8 cellular contexts compared by ENCODE assay signal in genomic region chr17:47099987-47100711, GRCh38.
A peak's percentile ranks its signal among the peaks of the same experiment; 100 is the strongest.
DNase-seq lines count a peak whose midpoint lies in the region; ATAC-seq and TF ChIP-seq lines count a peak whose summit lies in the region.

No MANE protein-coding gene starts in this region.

- no peaks in the 10 kb centered on the region for H3K36me3 ChIP-seq in prostate gland
- H3K36me3 ChIP-seq in urinary bladder (ENCODE audit: insufficient read depth): no peaks in the 10 kb centered on the region

- intact Hi-C loops in left ventricle myocardium superior (cut with micrococcal nuclease): no loop called here
- intact Hi-C loops in prostate gland (cut with DNase I): no loop called here

- H3K9me3 ChIP-seq in prostate gland: no peaks in the 10 kb centered on the region

- peak in 2 of 4 experiments; percentile 35 to 41 for TF ChIP-seq CTCF in prostate gland (IDR thresholded peaks at IDR 0.05)

- peak; percentile 79 for TF ChIP-seq POLR2A in GM15510 (IDR thresholded peaks at IDR 0.05; ENCODE audit: borderline replicate concordance, extremely low read depth, insufficient read length)
- TF ChIP-seq POLR2A in prostate gland (IDR thresholded peaks at IDR 0.05): peak; percentile 71

- H3K4me1 ChIP-seq in prostate gland (replicated peaks): no peaks in the 10 kb centered on the region
- H3K4me1 ChIP-seq in urinary bladder (ENCODE audit: insufficient read depth): no peaks in the 10 kb centered on the region

- H3K4me3 ChIP-seq in prostate gland (peak overlapping the region; percentile 96 to 98), urinary bladder (ENCODE audit: low read depth, low read length) (peak overlapping the region; percentile 91)

- ATAC-seq in HG02884 (IDR thresholded peaks at IDR 0.05; ENCODE audit: unreplicated experiment): peak; percentile 97
- ATAC-seq in left ventricle myocardium superior: peak; percentile 100

- peak overlapping the region; percentile 73 to 76 for H3K27ac ChIP-seq in prostate gland
- H3K27ac ChIP-seq in urinary bladder (ENCODE audit: low read depth): no peak overlapping the region

- DNase-seq in NCI-H146 treated with DMSO at 0.1 percent for 48 hours (lab: John Stamatoyannopoulos, UW; ENCODE audit: unreplicated experiment) (peak; percentile 89), T-helper 1 cell (peak; percentile 72 to 90 (median 81)), amygdala (lab: John Stamatoyannopoulos, UW) (peak; percentile 24 to 95 (median 85)), left ventricle myocardium superior (peak; percentile 95), prostate gland (ENCODE audit: low spot score) (peak; percentile 92)

- no peaks in the 10 kb centered on the region for H3K27me3 ChIP-seq in prostate gland (replicated peaks; ENCODE audit: insufficient read depth)

- WGBS in prostate gland: under 1% methylated on average over 42 of the region's 42 CpGs
- WGBS in urinary bladder: under 1% methylated on average over 42 of the region's 42 CpGs
